ENCODE assay signal across 8 cellular contexts in the genomic region with DNA sequence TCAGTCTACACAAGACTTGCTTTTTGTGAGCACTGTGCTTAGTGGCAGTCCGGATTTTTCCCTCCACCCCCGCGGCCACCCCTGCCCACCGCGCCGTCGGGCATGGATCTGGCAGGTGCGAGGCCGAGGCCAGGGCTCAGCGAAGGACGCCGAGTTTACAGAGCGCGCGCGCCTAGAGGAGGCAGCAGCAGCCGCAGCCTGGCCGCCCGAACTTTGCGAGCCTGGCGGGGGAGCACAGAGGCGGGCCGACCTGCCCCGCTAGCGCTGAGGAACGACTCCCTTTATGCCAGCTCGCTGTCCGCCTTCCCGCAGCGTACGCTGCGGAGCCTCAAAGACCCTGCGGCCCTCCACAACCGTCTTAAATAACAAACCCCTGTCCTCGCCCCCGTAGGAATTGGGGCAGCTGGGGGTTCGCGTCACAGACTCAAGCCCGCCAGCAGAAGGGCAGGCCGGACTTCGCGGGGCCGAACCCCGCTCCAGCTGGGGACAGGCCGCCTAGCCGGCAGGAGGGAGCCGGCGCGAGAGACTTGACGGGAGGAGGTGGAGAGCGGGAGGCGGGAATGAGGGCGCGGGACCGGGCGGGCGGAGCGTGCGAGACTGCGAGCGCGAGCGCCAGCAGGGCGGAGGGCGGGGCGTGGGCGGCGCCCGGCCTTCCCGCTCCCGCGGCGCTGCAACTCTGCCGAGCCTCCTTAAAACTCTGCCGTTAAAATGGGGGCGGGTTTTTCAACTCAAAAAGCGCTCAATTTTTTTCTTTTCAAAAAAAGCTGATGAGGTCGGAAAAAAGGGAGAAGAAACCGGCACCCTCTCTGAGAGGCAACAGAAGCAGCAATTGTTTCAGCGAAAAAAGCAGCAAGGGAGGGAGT. TPM values are rescaled to one million over a fixed set of nuclear protein-coding genes. Genes with fewer than 3 reads are reported as not detected.
DNase-seq lines count a peak whose midpoint lies in the region; ATAC-seq and TF ChIP-seq lines count a peak whose summit lies in the region.

No MANE protein-coding gene starts in this region.

- H3K27me3 ChIP-seq in AG04450 (ENCODE audit: control insufficient read depth, insufficient read depth, low read length): no peaks in the 10 kb centered on the region
- H3K27me3 ChIP-seq in kidney epithelial cell (ENCODE audit: control insufficient read depth, insufficient read depth, low read length): no peaks in the 10 kb centered on the region

- no peaks in the 10 kb centered on the region for H3K9me3 Mint-ChIP-seq in central memory CD8-positive, alpha-beta T cell

- H3K4me3 Mint-ChIP-seq in central memory CD8-positive, alpha-beta T cell: peak overlapping the region; percentile 96

- CTCF ChIA-PET in AG04450 (lab: Charles Lee): interaction anchor here (0.9 to 1.6 kb wide), 7 partner anchors 8 to 222 kb away, joined by 3 to 6 read pairs (median 3); a partner anchor contains a TSS

- H3K4me3 ChIP-seq in AG04450 (ENCODE audit: low read depth, low read length) (peak overlapping the region; percentile 85), kidney epithelial cell (ENCODE audit: low read depth, low read length) (peak overlapping the region; percentile 72)

- H3K9me3 ChIP-seq in AG04450 (ENCODE audit: control insufficient read depth, insufficient read depth, low read length): no peaks in the 10 kb centered on the region

- DNase-seq in AG04450 (ENCODE audit: low read depth, low spot score): peak; percentile 76
- peak; percentile 96 for DNase-seq in NCI-H2227 treated with DMSO at 0.1 percent for 48 hours (lab: John Stamatoyannopoulos, UW)
- peak; percentile 60 to 68 for DNase-seq in central memory CD8-positive, alpha-beta T cell (ENCODE audit: low spot score in 2 of 2)
- peak; percentile 39 for DNase-seq in kidney epithelial cell (ENCODE audit: low read depth)
- peak; percentile 63 to 66 for DNase-seq in stimulated activated CD4-positive, alpha-beta T cell treated with anti-CD3 and anti-CD28 coated beads, Interleukin-15, amount 100 ng/mL, for 1 hour (ENCODE audit: low read depth in 1 of 2, low spot score in 1 of 2)

- no peaks in the 10 kb centered on the region for H3K27me3 Mint-ChIP-seq in central memory CD8-positive, alpha-beta T cell

- TF ChIP-seq CTCF in AG04450 (IDR thresholded peaks at IDR 0.05; ENCODE audit: low read depth, low read length) (peak; percentile 45), kidney epithelial cell (IDR thresholded peaks at IDR 0.05; ENCODE audit: insufficient read depth, low read length, poor library complexity, severe bottlenecking) (peak; percentile 39)

- ATAC-seq in GM18873 (IDR thresholded peaks at IDR 0.05; ENCODE audit: low FRiP score, unreplicated experiment): peak; percentile 47
- ATAC-seq in HG03159 (IDR thresholded peaks at IDR 0.05; ENCODE audit: unreplicated experiment): peak; percentile 69
- ATAC-seq in activated CD4-positive, CD25-positive, alpha-beta regulatory T cell treated with anti-CD3 and anti-CD28 coated beads, Interleukin-2, amount 50 U/mL, for 24 hours: peak; percentile 84 to 87
- peak; percentile 82 for ATAC-seq in central memory CD8-positive, alpha-beta T cell (replicated peaks; ENCODE audit: extremely low read depth, poor library complexity, severe bottlenecking)

- POLR2A ChIA-PET in AG04450 (lab: Yijun Ruan, JAX): interaction anchor here (0.6 to 2.1 kb wide), 6 partner anchors 8 to 280 kb away, joined by 3 to 13 read pairs (median 6); a partner anchor contains a TSS

- H3K36me3 ChIP-seq in kidney epithelial cell (ENCODE audit: control insufficient read depth, insufficient read depth, low read length): no peaks in the 10 kb centered on the region

- H3K27ac Mint-ChIP-seq in central memory CD8-positive, alpha-beta T cell (ENCODE audit: low read depth): peak overlapping the region; percentile 92

- peaks cover 20% of the 10 kb centered on the region for H3K4me1 Mint-ChIP-seq in central memory CD8-positive, alpha-beta T cell

- peaks cover 10% of the 10 kb centered on the region for H3K36me3 Mint-ChIP-seq in central memory CD8-positive, alpha-beta T cell (ENCODE audit: insufficient read depth)

- H3K27ac ChIP-seq in AG04450 (ENCODE audit: low read depth, low read length): peak overlapping the region; percentile 97

RNA-seq across cellular contexts. Expression of a gene that starts 1.8 kb away (rescaled TPM):
- polyA plus RNA-seq in AG04450 (2011; rRNA removed): 9.5 and 12.5 TPM in 2 replicates
- 6.3 and 7.3 TPM in 2 replicates for polyA minus RNA-seq in AG04450 (2011; rRNA and poly(A)+ RNA removed)
- total RNA-seq in kidney epithelial cell: 0.07 and 0.13 TPM in 2 replicates

RNA-seq across cellular contexts. Expression of a gene that starts 8.2 kb away (rescaled TPM):
- 37.9 and 40.2 TPM in 2 replicates for polyA plus RNA-seq in AG04450 (2011; rRNA removed)
- polyA minus RNA-seq in AG04450 (2011; rRNA and poly(A)+ RNA removed): 40.1 and 53.9 TPM in 2 replicates
- 57.8 and 61.3 TPM in 2 replicates for total RNA-seq in kidney epithelial cell

Comparison
In these comparisons a context has a peak if more than half of its experiments do, and no peak if none do; other contexts are left out.
1. Peak in every context shown above with its lines: DNase-seq, ATAC-seq, H3K4me3 ChIP-seq and H3K27ac ChIP-seq.
2. DNase-seq: peak in every context shown above with its lines; median percentile 96 in NCI-H2227 treated with DMSO at 0.1 percent for 48 hours; 76 in AG04450; 64 in stimulated activated CD4-positive, alpha-beta T cell treated with anti-CD3 and anti-CD28 coated beads, Interleukin-15, amount 100 ng/mL, for 1 hour; 64 in central memory CD8-positive, alpha-beta T cell; 39 in kidney epithelial cell.